7 cellular contexts compared by ENCODE assay signal in the genomic region with DNA sequence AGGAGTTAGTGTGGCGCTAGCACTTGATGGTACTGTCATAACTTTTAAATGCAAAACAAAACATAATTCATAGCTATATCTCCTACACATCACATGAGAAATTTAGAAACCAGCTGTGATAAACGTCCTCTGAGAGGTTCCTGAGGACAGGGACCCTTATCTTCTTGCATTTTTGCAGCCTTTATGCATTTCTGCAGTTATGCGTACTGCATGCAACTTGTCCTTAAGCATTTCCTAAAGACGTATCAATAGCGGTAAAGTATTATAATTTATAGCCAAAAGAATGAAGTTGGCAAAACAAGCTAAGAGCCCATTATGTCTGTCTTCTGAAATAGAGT. TPM values are rescaled to one million over a fixed set of nuclear protein-coding genes. Genes with fewer than 3 reads are reported as not detected.
DNase-seq lines count a peak whose midpoint lies in the region; ATAC-seq and TF ChIP-seq lines count a peak whose summit lies in the region.

No MANE protein-coding gene starts in this region.

- intact Hi-C loops in activated T-helper 2 cell treated with anti-CD3 and anti-CD28 coated beads, Interferon-gamma antibody, Interleukin-2, Interleukin-4, amounts not matched to agents 10 μg/mL and 5 μg/mL and 100 μg/mL, durations not matched to agents 14 hours and 24 hours and 36 hours (cut with micrococcal nuclease), result no loop called here
- intact Hi-C loops in stomach (cut with DNase I; ENCODE audit: low total_unique reads), result no loop called here

- 48 to 56% (median 51%) methylated on average over 5 of the region's 5 CpGs for WGBS in stomach, 5 donors

- H3K4me3 ChIP-seq in iPS-18a (ENCODE audit: low read length) (peak overlapping the region; percentile 85), stomach (peak overlapping the region; percentile 79 to 98 (median 83))

- TF ChIP-seq EP300 in stomach (IDR thresholded peaks at IDR 0.05), result no peak

- TF ChIP-seq CTCF in HFFc6 (IDR thresholded peaks at IDR 0.05), result no peak
- TF ChIP-seq CTCF in stomach (IDR thresholded peaks at IDR 0.05), result no peak

- H3K36me3 Mint-ChIP-seq in HFFc6 (ENCODE audit: low read depth), result no peaks in the 10 kb centered on the region
- peaks cover 9% of the 10 kb centered on the region for H3K36me3 Mint-ChIP-seq in activated T-helper 2 cell treated with anti-CD3 and anti-CD28 coated beads, Interferon-gamma antibody, Interleukin-2, Interleukin-4, amounts not matched to agents 10 μg/mL and 5 μg/mL and 100 μg/mL, durations not matched to agents 14 hours and 24 hours and 36 hours (ENCODE audit: low read depth)

- H3K9me3 ChIP-seq in iPS-18a (ENCODE audit: control insufficient read depth, low read depth, low read length), result no peaks in the 10 kb centered on the region
- H3K9me3 ChIP-seq in stomach, result no peaks in the 10 kb centered on the region

- H3K27me3 Mint-ChIP-seq in HFFc6 (ENCODE audit: insufficient read depth), result peaks cover 7% of the 10 kb centered on the region
- H3K27me3 Mint-ChIP-seq in activated T-helper 2 cell treated with anti-CD3 and anti-CD28 coated beads, Interferon-gamma antibody, Interleukin-2, Interleukin-4, amounts not matched to agents 10 μg/mL and 5 μg/mL and 100 μg/mL, durations not matched to agents 14 hours and 24 hours and 36 hours (ENCODE audit: low read depth), result peaks cover 4% of the 10 kb centered on the region

- peaks cover 12% of the 10 kb centered on the region for H3K4me1 ChIP-seq in iPS-18a (ENCODE audit: control insufficient read depth, low read depth, low read length)
- peaks cover 7 to 58% (median 36%) of the 10 kb centered on the region in 4 donors for H3K4me1 ChIP-seq in stomach

- H3K9me3 Mint-ChIP-seq in HFFc6, result no peaks in the 10 kb centered on the region
- H3K9me3 Mint-ChIP-seq in activated T-helper 2 cell treated with anti-CD3 and anti-CD28 coated beads, Interferon-gamma antibody, Interleukin-2, Interleukin-4, amounts not matched to agents 10 μg/mL and 5 μg/mL and 100 μg/mL, durations not matched to agents 14 hours and 24 hours and 36 hours, result no peaks in the 10 kb centered on the region

- no peak for ATAC-seq in GM19452 (IDR thresholded peaks at IDR 0.05; ENCODE audit: unreplicated experiment)

- H3K9ac ChIP-seq in iPS-18a (ENCODE audit: low read length), result peak overlapping the region; percentile 72

- H3K27me3 ChIP-seq in iPS-18a (ENCODE audit: control insufficient read depth, insufficient read depth, low read length), result no peaks in the 10 kb centered on the region
- H3K27me3 ChIP-seq in stomach, result no peaks in the 10 kb centered on the region

- H3K4me3 Mint-ChIP-seq in HFFc6, result peak overlapping the region; percentile 94
- H3K4me3 Mint-ChIP-seq in activated T-helper 2 cell treated with anti-CD3 and anti-CD28 coated beads, Interferon-gamma antibody, Interleukin-2, Interleukin-4, amounts not matched to agents 10 μg/mL and 5 μg/mL and 100 μg/mL, durations not matched to agents 14 hours and 24 hours and 36 hours (ENCODE audit: low read depth), result peak overlapping the region; percentile 93

- H3K27ac Mint-ChIP-seq in HFFc6, result peak overlapping the region; percentile 96
- peak overlapping the region; percentile 90 for H3K27ac Mint-ChIP-seq in activated T-helper 2 cell treated with anti-CD3 and anti-CD28 coated beads, Interferon-gamma antibody, Interleukin-2, Interleukin-4, amounts not matched to agents 10 μg/mL and 5 μg/mL and 100 μg/mL, durations not matched to agents 14 hours and 24 hours and 36 hours

- H3K4me1 Mint-ChIP-seq in HFFc6 (ENCODE audit: low read depth), result peaks cover 36% of the 10 kb centered on the region
- peaks cover 46% of the 10 kb centered on the region for H3K4me1 Mint-ChIP-seq in activated T-helper 2 cell treated with anti-CD3 and anti-CD28 coated beads, Interferon-gamma antibody, Interleukin-2, Interleukin-4, amounts not matched to agents 10 μg/mL and 5 μg/mL and 100 μg/mL, durations not matched to agents 14 hours and 24 hours and 36 hours (ENCODE audit: low read depth)

- DNase-seq in HFFc6 (no peak), stomach (no peak), HuH-7.5 (ENCODE audit: low spot score) (no peak), iPS-NIHi7 (ENCODE audit: extremely low spot score) (no peak)
- no peak for DNase-seq in activated T-helper 2 cell treated with anti-CD3 and anti-CD28 coated beads, Interferon-gamma antibody, Interleukin-2, Interleukin-4, amounts not matched to agents 10 μg/mL and 5 μg/mL and 100 μg/mL, durations not matched to agents 14 hours and 24 hours and 36 hours (ENCODE audit: low spot score)

- H3K36me3 ChIP-seq in iPS-18a (ENCODE audit: control insufficient read depth, low read depth, low read length) (no peaks in the 10 kb centered on the region), stomach (no peaks in the 10 kb centered on the region)

- no peak for TF ChIP-seq POLR2A in stomach (IDR thresholded peaks at IDR 0.05)

- no peak overlapping the region for H3K27ac ChIP-seq in iPS-18a (ENCODE audit: low read length)
- H3K27ac ChIP-seq in stomach, result peak overlapping the region in 4 of 5 donors; percentile 91 to 94 (median 92)

RNA-seq across cellular contexts. Expression of a gene that starts 1.7 kb away (rescaled TPM):
- 1 to 10 TPM; 4.1 to 5.9 (median 5.0) TPM for total RNA-seq in HFFc6 (2021; fragmentation: NEBNext Ultra II Directional; extraction: Animal tissue kit (Norgen Biotek cat#: 25700))
- 13.8 and 14.0 TPM in 2 replicates for total RNA-seq in activated T-helper 2 cell treated with anti-CD3 and anti-CD28 coated beads, Interferon-gamma antibody, Interleukin-2, Interleukin-4, amounts not matched to agents 10 μg/mL and 5 μg/mL and 100 μg/mL, durations not matched to agents 14 hours and 24 hours and 36 hours
- 10 to 100 TPM in 3 of 5 donors, 1 to 10 TPM in 1, under 1 TPM in 1; 0.58 to 33.5 (median 11.3) TPM for total RNA-seq in stomach
- polyA plus RNA-seq in stomach, result 1 to 10 TPM; 5.0 to 6.6 (median 5.1) TPM

RNA-seq across cellular contexts. Expression of a gene that starts 19.9 kb away (rescaled TPM):
- total RNA-seq in HFFc6 (2021; fragmentation: NEBNext Ultra II Directional; extraction: Animal tissue kit (Norgen Biotek cat#: 25700)), result not detected
- not detected in 2 replicates for total RNA-seq in activated T-helper 2 cell treated with anti-CD3 and anti-CD28 coated beads, Interferon-gamma antibody, Interleukin-2, Interleukin-4, amounts not matched to agents 10 μg/mL and 5 μg/mL and 100 μg/mL, durations not matched to agents 14 hours and 24 hours and 36 hours
- total RNA-seq in stomach, result 10 to 100 TPM in 1 of 5 donors, not detected in 4; 39.4 TPM
- not detected for polyA plus RNA-seq in stomach

RNA-seq across cellular contexts. Expression of a gene that starts 33.0 kb away (rescaled TPM):
- total RNA-seq in HFFc6 (2021; fragmentation: NEBNext Ultra II Directional; extraction: Animal tissue kit (Norgen Biotek cat#: 25700)), result not detected
- not detected in 2 replicates for total RNA-seq in activated T-helper 2 cell treated with anti-CD3 and anti-CD28 coated beads, Interferon-gamma antibody, Interleukin-2, Interleukin-4, amounts not matched to agents 10 μg/mL and 5 μg/mL and 100 μg/mL, durations not matched to agents 14 hours and 24 hours and 36 hours
- not detected for total RNA-seq in stomach
- not detected for polyA plus RNA-seq in stomach

RNA-seq across cellular contexts. Expression of a gene that starts 57.6 kb away (rescaled TPM):
- 10 to 100 TPM; 10.5 to 15.9 (median 13.6) TPM for total RNA-seq in HFFc6 (2021; fragmentation: NEBNext Ultra II Directional; extraction: Animal tissue kit (Norgen Biotek cat#: 25700))
- 9.6 and 13.2 TPM in 2 replicates for total RNA-seq in activated T-helper 2 cell treated with anti-CD3 and anti-CD28 coated beads, Interferon-gamma antibody, Interleukin-2, Interleukin-4, amounts not matched to agents 10 μg/mL and 5 μg/mL and 100 μg/mL, durations not matched to agents 14 hours and 24 hours and 36 hours
- 10 to 100 TPM in 3 of 5 donors, 1 to 10 TPM in 2; 2.9 to 19.7 (median 10.3) TPM for total RNA-seq in stomach
- 1 to 10 TPM; 4.4 to 7.6 (median 6.0) TPM for polyA plus RNA-seq in stomach
